32 cellular contexts compared by ENCODE assay signal in genomic region chr10:56895306-56895705, GRCh38.
"Had no signal": no experiment of that assay in that cellular context is flagged by ENCODE, and none has a peak within 500 bp of the region (broad histone marks: within the 10 kb centered on the region; RNA-seq: fewer than 3 reads in every experiment).

No MANE protein-coding gene starts in this region.

- H3K36me3 ChIP-seq: breast epithelium, SJCRH30 had no signal

- ATAC-seq: activated naive CD8-positive, alpha-beta T cell treated with anti-CD3 and anti-CD28 coated beads, Interleukin-2, amount 50 U/mL, for 24 hours; activated T-cell treated with anti-CD3 and anti-CD28 coated beads, Interleukin-2, amount 50 U/mL, for 4 hours; Panc1 had no signal

- DNase-seq: activated B cell treated with CpG ODN at 0.5 μM for 24 hours; activated CD4-positive, alpha-beta memory T cell treated with anti-CD3 and anti-CD28 coated beads for 36 hours; activated CD4-positive, alpha-beta T cell treated with anti-CD3 and anti-CD28 coated beads for 4 hours; activated CD4-positive, alpha-beta T cell treated with anti-CD3 and anti-CD28 coated beads, Interleukin-2, amount 50 U/mL, for 1 hour; activated CD4-positive, CD25-positive, alpha-beta regulatory T cell treated with anti-CD3 and anti-CD28 coated beads, Interleukin-2, amount 50 U/mL, for 72 hours; activated CD8-positive, alpha-beta memory T cell treated with anti-CD3 and anti-CD28 coated beads, Interleukin-2, amount 50 U/mL, for 4 hours; activated effector memory CD4-positive, alpha-beta T cell treated with Interleukin-2 at 50 U/mL for 16 hours; activated naive CD4-positive, alpha-beta T cell treated with anti-CD3 and anti-CD28 coated beads, Interleukin-2, amount 10 ng/mL, durations not matched to agents 7 days and 5 days; activated naive CD8-positive, alpha-beta T cell treated with anti-CD3 and anti-CD28 coated beads, Interleukin-2, amount 50 U/mL, for 24 hours; activated T-cell treated with anti-CD3 and anti-CD28 coated beads for 4 hours; activated T-cell treated with anti-CD3 and anti-CD28 coated beads, Interleukin-2, amount 50 U/mL, for 4 hours; anterior cingulate cortex; MM.1S; MV-4-11; NCI-H1092; NCI-H1436 treated with DMSO at 0.1 percent for 48 hours; NCI-H1694 treated with DMSO at 0.1 percent for 48 hours; NCI-H2029; NCI-H345; NCI-H524 treated with DMSO at 0.1 percent for 48 hours; NK-92 treated with Interleukin-12 subunit alpha and Interleukin-12 subunit beta, amount 100 ng/mL, for 24 hours; SHP77; SJCRH30 had no signal

- H3K4me1 Mint-ChIP-seq: activated B cell treated with CpG ODN at 0.5 μM for 24 hours; activated naive CD4-positive, alpha-beta T cell treated with anti-CD3 and anti-CD28 coated beads, Interleukin-2, amount 10 ng/mL, durations not matched to agents 7 days and 5 days; activated naive CD8-positive, alpha-beta T cell treated with anti-CD3 and anti-CD28 coated beads, Interleukin-2, amount 50 U/mL, for 24 hours had no signal

- H3K27me3 Mint-ChIP-seq: activated B cell treated with CpG ODN at 0.5 μM for 24 hours; activated CD4-positive, alpha-beta memory T cell treated with anti-CD3 and anti-CD28 coated beads for 36 hours; activated naive CD4-positive, alpha-beta T cell treated with anti-CD3 and anti-CD28 coated beads, Interleukin-2, amount 10 ng/mL, durations not matched to agents 7 days and 5 days; activated naive CD8-positive, alpha-beta T cell; activated naive CD8-positive, alpha-beta T cell treated with anti-CD3 and anti-CD28 coated beads, Interleukin-2, amount 50 U/mL, for 24 hours had no signal

- H3K27me3 ChIP-seq: breast epithelium, SJCRH30 had no signal

- H3K9me3 ChIP-seq: SJCRH30 had no signal

- H3K4me1 ChIP-seq: breast epithelium, SJCRH30 had no signal

- H3K4me3 ChIP-seq: breast epithelium, SJCRH30, SK-N-MC had no signal

- H3K27ac Mint-ChIP-seq: activated B cell treated with CpG ODN at 0.5 μM for 24 hours; activated CD4-positive, alpha-beta memory T cell treated with anti-CD3 and anti-CD28 coated beads for 36 hours; activated naive CD4-positive, alpha-beta T cell treated with anti-CD3 and anti-CD28 coated beads, Interleukin-2, amount 10 ng/mL, durations not matched to agents 7 days and 5 days; activated naive CD8-positive, alpha-beta T cell; activated naive CD8-positive, alpha-beta T cell treated with anti-CD3 and anti-CD28 coated beads, Interleukin-2, amount 50 U/mL, for 24 hours; activated T-helper 1 cell treated with anti-CD3 and anti-CD28 coated beads, Interleukin-12 subunit alpha, Interleukin-12 subunit beta, Interleukin-2, Interleukin-4 antibody, amounts not matched to agents 30 ng/mL and 10 ng/mL and 1 ng/mL, durations not matched to agents 14 hours and 24 hours and 36 hours; T-helper 1 cell treated with Interleukin-12 subunit alpha and Interleukin-12 subunit beta and Interleukin-4 antibody, amounts not matched to agents 30 μg/mL and 1 μg/mL, for 36 hours; T-helper 2 cell treated with Interferon-gamma antibody and Interleukin-4, amounts not matched to agents 5 μg/mL and 100 μg/mL, for 36 hours had no signal

- H3K4me3 Mint-ChIP-seq: activated B cell treated with CpG ODN at 0.5 μM for 24 hours; activated CD4-positive, alpha-beta memory T cell treated with anti-CD3 and anti-CD28 coated beads for 36 hours; activated naive CD4-positive, alpha-beta T cell treated with anti-CD3 and anti-CD28 coated beads, Interleukin-2, amount 10 ng/mL, durations not matched to agents 7 days and 5 days; activated naive CD8-positive, alpha-beta T cell; activated naive CD8-positive, alpha-beta T cell treated with anti-CD3 and anti-CD28 coated beads, Interleukin-2, amount 50 U/mL, for 24 hours; activated T-cell treated with anti-CD3 and anti-CD28 coated beads, Interleukin-2, amount 50 U/mL, for 4 hours; activated T-helper 1 cell treated with anti-CD3 and anti-CD28 coated beads, Interleukin-12 subunit alpha, Interleukin-12 subunit beta, Interleukin-2, Interleukin-4 antibody, amounts not matched to agents 30 ng/mL and 10 ng/mL and 1 ng/mL, durations not matched to agents 14 hours and 24 hours and 36 hours; T-helper 1 cell treated with Interleukin-12 subunit alpha and Interleukin-12 subunit beta and Interleukin-4 antibody, amounts not matched to agents 30 μg/mL and 1 μg/mL, for 36 hours; T-helper 2 cell treated with Interferon-gamma antibody and Interleukin-4, amounts not matched to agents 5 μg/mL and 100 μg/mL, for 36 hours had no signal

- H3K9ac ChIP-seq: KMS-11 had no signal

- H3K27ac ChIP-seq: breast epithelium, KMS-11, SJCRH30, SK-N-MC, VCaP had no signal

- H3K4me2 ChIP-seq: KMS-11 had no signal

- H3K36me3 Mint-ChIP-seq: activated CD4-positive, alpha-beta memory T cell treated with anti-CD3 and anti-CD28 coated beads for 36 hours; activated naive CD4-positive, alpha-beta T cell treated with anti-CD3 and anti-CD28 coated beads, Interleukin-2, amount 10 ng/mL, durations not matched to agents 7 days and 5 days; activated naive CD8-positive, alpha-beta T cell had no signal
